ENCODE assay signal across 1 cellular context in genomic region chr20:58810879-58811250, GRCh38.
TF ChIP-seq lines count a peak whose summit lies in the region.

No MANE protein-coding gene starts in this region.

TF ChIP-seq in H1, 55 proteins besides CTCF, POLR2A, EP300 and RAD21:
- TF ChIP-seq MAX (IDR thresholded peaks at IDR 0.05): 0 out of 2 replicates have a peak, but pooled peaks have one; percentile 19
- no peak for TF ChIP-seq SUZ12 (IDR thresholded peaks at IDR 0.05; ENCODE audit: low read length)
- TF ChIP-seq ATF2 (IDR thresholded peaks at IDR 0.05; ENCODE audit: low read length): no peak
- TF ChIP-seq HDAC6 (IDR thresholded peaks at IDR 0.05; ENCODE audit: low read depth, low read length): no peak
- TF ChIP-seq SP4 (IDR thresholded peaks at IDR 0.05; ENCODE audit: low read length): no peak
- no peak for TF ChIP-seq RFX5 (IDR thresholded peaks at IDR 0.05; ENCODE audit: borderline replicate concordance, low read depth, low read length)
- TF ChIP-seq SAP30 (IDR thresholded peaks at IDR 0.05; ENCODE audit: insufficient read depth, insufficient replicate concordance, low read length): no peak
